18 cellular contexts compared by ENCODE assay signal in genomic region chr5:143842920-143843319, GRCh38. TPM values are rescaled to one million over a fixed set of nuclear protein-coding genes. Genes with fewer than 3 reads are reported as not detected.
"Had no signal": no experiment of that assay in that cellular context is flagged by ENCODE, and none has a peak within 500 bp of the region (broad histone marks: within the 10 kb centered on the region; RNA-seq: fewer than 3 reads in every experiment).

No MANE protein-coding gene starts in this region.

- H3K27ac ChIP-seq: cardiac muscle cell, foreskin keratinocyte, parathyroid adenoma, sigmoid colon had no signal

- H3K36me3 ChIP-seq: cardiac muscle cell, sigmoid colon had no signal

- H3K79me2 ChIP-seq: parathyroid adenoma had no signal

- H3K4me1 ChIP-seq: foreskin keratinocyte, sigmoid colon had no signal

- H3K27me3 ChIP-seq: cardiac muscle cell, sigmoid colon had no signal

- ATAC-seq: activated CD4-positive, alpha-beta T cell treated with anti-CD3 and anti-CD28 coated beads for 36 hours; foreskin keratinocyte had no signal

- H3K9ac ChIP-seq: parathyroid adenoma had no signal

- DNase-seq: activated CD4-positive, alpha-beta T cell treated with anti-CD3 and anti-CD28 coated beads for 36 hours; activated CD4-positive, alpha-beta T cell treated with anti-CD3 and anti-CD28 coated beads, Interleukin-2, amount 50 U/mL, for 48 hours; activated T-cell treated with anti-CD3 and anti-CD28 coated beads for 4 hours; foreskin keratinocyte; glutamatergic neuron; hypothalamus; islet precursor cell; sigmoid colon; stimulated activated CD8-positive, alpha-beta memory T cell treated with anti-CD3 and anti-CD28 coated beads, Interleukin-4, amount 100 ng/mL, for 48 hours; stimulated activated naive CD4-positive, alpha-beta T cell; T-helper 2 cell had no signal

- H3K9me3 ChIP-seq: sigmoid colon had no signal

- H3K4me3 ChIP-seq: cardiac muscle cell, lung, sigmoid colon had no signal

- H2AFZ ChIP-seq: parathyroid adenoma had no signal

RNA-seq across cellular contexts. Expression of gene HMHB1, which starts 31.0 kb away (rescaled TPM):
- total RNA-seq: activated CD4-positive, alpha-beta T cell treated with anti-CD3 and anti-CD28 coated beads for 36 hours; cardiac muscle cell; chondrocyte; dermis microvascular lymphatic vessel endothelial cell; foreskin keratinocyte; lung; mesothelial cell of epicardium; sigmoid colon; ureter had no signal
- polyA plus RNA-seq: cardiac muscle cell, foreskin keratinocyte, lung, sigmoid colon had no signal
